In the genomic region with DNA sequence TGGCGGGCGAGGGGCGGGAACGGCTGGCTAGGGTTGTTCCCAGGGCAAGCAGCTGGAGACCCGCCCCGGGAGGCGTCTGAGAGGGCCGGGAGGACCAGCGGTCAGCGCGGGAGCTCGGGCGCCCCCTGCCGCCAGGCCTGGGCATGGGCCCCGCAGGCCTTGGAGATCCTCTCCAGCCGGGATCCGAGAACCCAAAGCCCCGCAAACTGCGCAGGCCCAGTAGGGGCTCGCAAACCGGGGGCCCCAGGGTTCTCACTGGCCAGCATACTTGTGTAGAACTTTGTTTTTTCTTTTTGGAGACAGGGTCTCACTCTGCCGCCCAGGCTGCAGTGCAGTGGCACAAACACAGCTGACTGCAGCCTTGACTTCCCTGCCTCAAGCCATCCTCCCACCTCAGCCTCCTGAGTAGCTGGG, we compare ENCODE assay signal across 9 cellular contexts. TPM values are rescaled to one million over a fixed set of nuclear protein-coding genes. Genes with fewer than 3 reads are reported as not detected.
DNase-seq lines count a peak whose midpoint lies in the region; ATAC-seq lines count a peak whose summit lies in the region.
"Had no signal": no experiment of that assay in that cellular context is flagged by ENCODE, and none has a peak within 500 bp of the region (broad histone marks: within the 10 kb centered on the region; RNA-seq: fewer than 3 reads in every experiment).

No MANE protein-coding gene starts in this region.

- in situ Hi-C loops in KBM-7 (cut with MboI; ENCODE audit: low pct_unique_long_range_greater_than_20kb, low sequenced_read_pairs), result no loop called here

- H3K27ac Mint-ChIP-seq in activated naive CD8-positive, alpha-beta T cell treated with anti-CD3 and anti-CD28 coated beads for 36 hours, result no peak overlapping the region
- H3K27ac Mint-ChIP-seq: T-cell had no signal

- WGBS in iPS DF 6.9 (ENCODE audit: insufficient coverage, insufficient read length), result no CpG with 5 or more reads among the region's 22 CpGs

- DNase-seq in GM03348 (ENCODE audit: low spot score) (peak; percentile 87), KBM-7 (peak; percentile 43), iPS DF 6.9 (ENCODE audit: low read depth, low spot score) (no peak), inferior parietal cortex (ENCODE audit: extremely low spot score) (no peak), NCI-H1417 treated with DMSO at 0.1 percent for 48 hours (lab: John Stamatoyannopoulos, UW) (no peak)
- peak; percentile 42 for DNase-seq in activated naive CD8-positive, alpha-beta T cell treated with anti-CD3 and anti-CD28 coated beads for 36 hours
- peak; percentile 53 to 55 for DNase-seq in stimulated activated CD4-positive, alpha-beta T cell treated with anti-CD3 and anti-CD28 coated beads, Interleukin-2, amount 100 ng/mL, for 48 hours

- no peaks in the 10 kb centered on the region for H3K9me3 Mint-ChIP-seq in activated naive CD8-positive, alpha-beta T cell treated with anti-CD3 and anti-CD28 coated beads for 36 hours
- H3K9me3 Mint-ChIP-seq: T-cell had no signal

- H3K27me3 ChIP-seq in iPS DF 6.9 (ENCODE audit: control insufficient read depth, insufficient read depth, low read length), result no peaks in the 10 kb centered on the region

- peaks cover 59% of the 10 kb centered on the region for H3K27me3 Mint-ChIP-seq in activated naive CD8-positive, alpha-beta T cell treated with anti-CD3 and anti-CD28 coated beads for 36 hours

- H3K36me3 ChIP-seq in iPS DF 6.9 (ENCODE audit: control insufficient read depth, insufficient read depth, low read length), result no peaks in the 10 kb centered on the region

- peak overlapping the region; percentile 34; the same call in 1 of the 2 replicates for H3K4me3 ChIP-seq in iPS DF 6.9 (ENCODE audit: low read length)

- no peak for ATAC-seq in HG02884 (IDR thresholded peaks at IDR 0.05; ENCODE audit: unreplicated experiment)

- H3K4me1 Mint-ChIP-seq in activated naive CD8-positive, alpha-beta T cell treated with anti-CD3 and anti-CD28 coated beads for 36 hours, result no peaks in the 10 kb centered on the region

- H3K36me3 Mint-ChIP-seq in activated naive CD8-positive, alpha-beta T cell treated with anti-CD3 and anti-CD28 coated beads for 36 hours, result no peaks in the 10 kb centered on the region
- H3K36me3 Mint-ChIP-seq: T-cell had no signal

- H3K4me1 ChIP-seq in iPS DF 6.9 (ENCODE audit: control insufficient read depth, insufficient read depth, low read length), result no peaks in the 10 kb centered on the region; the same call in 1 of the 2 replicates

- H3K27ac ChIP-seq in iPS DF 6.9 (ENCODE audit: low read length), result no peak overlapping the region

- H3K9me3 ChIP-seq in iPS DF 6.9 (ENCODE audit: control insufficient read depth, insufficient read depth, low read length), result no peaks in the 10 kb centered on the region

- no peak overlapping the region for H3K4me3 Mint-ChIP-seq in activated naive CD8-positive, alpha-beta T cell treated with anti-CD3 and anti-CD28 coated beads for 36 hours
- H3K4me3 Mint-ChIP-seq: T-cell had no signal

RNA-seq across cellular contexts. Expression of a gene that starts 20.8 kb away (rescaled TPM):
- total RNA-seq in activated naive CD8-positive, alpha-beta T cell treated with anti-CD3 and anti-CD28 coated beads for 36 hours, result not detected

Comparison
In these comparisons a context has a peak if more than half of its experiments do, and no peak if none do; other contexts are left out.
1. DNase-seq: peak in GM03348 (single experiment), KBM-7 (single experiment), activated naive CD8-positive, alpha-beta T cell treated with anti-CD3 and anti-CD28 coated beads for 36 hours (single experiment) and stimulated activated CD4-positive, alpha-beta T cell treated with anti-CD3 and anti-CD28 coated beads, Interleukin-2, amount 100 ng/mL, for 48 hours (2 of 2); none in iPS DF 6.9 (single experiment), inferior parietal cortex (single experiment) and NCI-H1417 treated with DMSO at 0.1 percent for 48 hours (single experiment).